8 cellular contexts compared by ENCODE assay signal in the genomic region with DNA sequence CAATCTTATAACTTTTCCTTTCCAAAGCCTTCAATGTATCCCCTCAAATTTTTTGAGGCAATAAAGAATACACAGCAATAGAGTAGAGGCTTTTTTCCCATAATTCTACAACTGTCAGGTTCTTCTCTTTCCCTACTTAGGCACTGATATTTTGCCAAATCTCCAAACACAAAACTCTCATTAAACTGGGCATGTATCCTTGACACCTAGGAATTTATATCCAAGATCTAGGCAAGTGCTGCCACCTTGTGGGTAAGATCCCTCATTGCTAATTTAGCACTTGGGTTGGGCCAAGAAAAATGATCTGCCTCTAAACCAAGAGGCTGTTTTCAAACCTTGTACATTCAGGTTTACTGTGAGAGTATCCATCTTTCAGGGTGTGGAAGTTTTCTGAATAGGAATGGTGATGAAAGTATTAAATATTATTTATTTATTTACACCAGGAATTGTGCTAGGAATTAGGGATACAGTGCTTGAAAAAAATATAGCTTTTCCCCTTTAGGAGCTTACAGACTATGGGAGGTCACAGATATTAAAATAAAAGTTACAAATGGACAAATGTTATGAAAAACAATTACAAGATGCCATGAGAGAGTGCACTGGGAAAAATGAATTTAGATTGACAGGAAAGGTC. TPM values are rescaled to one million over a fixed set of nuclear protein-coding genes. Genes with fewer than 3 reads are reported as not detected.
DNase-seq lines count a peak whose midpoint lies in the region; ATAC-seq and TF ChIP-seq lines count a peak whose summit lies in the region.

No MANE protein-coding gene starts in this region.

- H3K27ac ChIP-seq in C4-2B, result no peak overlapping the region
- no peak overlapping the region for H3K27ac ChIP-seq in neuronal stem cell (replicated peaks; ENCODE audit: low read length)
- H3K27ac ChIP-seq in aorta (ENCODE audit: low read depth in 1 of 2, low read length in 2 of 2), result no peak overlapping the region

- no peak overlapping the region for H3K9ac ChIP-seq in neuronal stem cell (ENCODE audit: low read depth, low read length, poor library complexity)

- no peak overlapping the region for H2BK12ac ChIP-seq in neuronal stem cell (ENCODE audit: low read length)

- TF ChIP-seq CTCF in C4-2B (conservative IDR thresholded peaks at IDR 0.05) (peak; percentile 90), fibroblast of mammary gland (conservative IDR thresholded peaks at IDR 0.05; ENCODE audit: control insufficient read depth, insufficient read depth, low read depth, low read length) (peak; percentile 89)

- no peak overlapping the region for H3K4me2 ChIP-seq in neuronal stem cell (ENCODE audit: insufficient read depth, low read length, poor library complexity, severe bottlenecking)

- H3K14ac ChIP-seq in neuronal stem cell (ENCODE audit: low read length), result no peak overlapping the region

- H2AFZ ChIP-seq in neuronal stem cell (ENCODE audit: low read length), result no peak overlapping the region

- no peak overlapping the region for H3K23ac ChIP-seq in neuronal stem cell (ENCODE audit: low read depth, low read length, poor library complexity)

- no peak overlapping the region for H2AK5ac ChIP-seq in neuronal stem cell (ENCODE audit: low read depth, low read length)

- ATAC-seq in aorta (ENCODE audit: low FRiP score), result peak; percentile 86
- no peak for ATAC-seq in HG03571 (IDR thresholded peaks at IDR 0.05; ENCODE audit: unreplicated experiment)

- H3K27me3 ChIP-seq in H7 (ENCODE audit: control insufficient read depth, insufficient read depth, low read length) (no peaks in the 10 kb centered on the region), neuronal stem cell (ENCODE audit: control insufficient read depth in 3 of 3, insufficient read depth in 3 of 3, low read depth in 1 of 3, low read length in 3 of 3) (no peaks in the 10 kb centered on the region), aorta (ENCODE audit: control insufficient read depth in 1 of 2, insufficient read depth in 2 of 2, low read length in 1 of 2) (no peaks in the 10 kb centered on the region)

- H3K18ac ChIP-seq in neuronal stem cell (ENCODE audit: low read length), result no peak overlapping the region

- no peak overlapping the region for H3K4ac ChIP-seq in neuronal stem cell (ENCODE audit: low read length)

- H3K4me3 ChIP-seq in H7 (ENCODE audit: insufficient read depth, low read depth, low read length) (no peak overlapping the region), fibroblast of mammary gland (ENCODE audit: control insufficient read depth, low read depth, low read length) (no peak overlapping the region), neuronal stem cell (ENCODE audit: low read length in 2 of 2) (no peak overlapping the region), aorta (ENCODE audit: low read length in 2 of 2) (no peak overlapping the region)

- no peak overlapping the region for H4K91ac ChIP-seq in neuronal stem cell (ENCODE audit: low read depth, low read length, poor library complexity)

- H3K9me3 ChIP-seq in neuronal stem cell (replicated peaks in 1 of 2; ENCODE audit: control insufficient read depth in 2 of 2, insufficient read depth in 1 of 2, low read depth in 1 of 2, low read length in 2 of 2) (no peaks in the 10 kb centered on the region), aorta (ENCODE audit: control insufficient read depth, low read length) (no peaks in the 10 kb centered on the region)

- H2BK120ac ChIP-seq in neuronal stem cell (ENCODE audit: low read depth, low read length), result no peak overlapping the region

- H2BK5ac ChIP-seq in neuronal stem cell (ENCODE audit: low read length), result no peak overlapping the region

- H2BK15ac ChIP-seq in neuronal stem cell (ENCODE audit: low read length), result no peak overlapping the region

- DNase-seq in H7 (peak; percentile 62), NCI-H748 (lab: John Stamatoyannopoulos, UW; ENCODE audit: unreplicated experiment) (peak; percentile 57), activated T-cell treated with anti-CD3 and anti-CD28 coated beads for 48 hours (ENCODE audit: low read depth) (peak; percentile 25), fibroblast of mammary gland (ENCODE audit: low read depth) (peak; percentile 63), neuronal stem cell (ENCODE audit: low spot score) (peak; percentile 47), aorta (peak in 1 of 2 donors; percentile 53)

- H3K4me1 ChIP-seq in neuronal stem cell (ENCODE audit: control insufficient read depth in 2 of 2, insufficient read depth in 1 of 2, low read depth in 1 of 2, low read length in 2 of 2) (no peaks in the 10 kb centered on the region), aorta (ENCODE audit: control insufficient read depth in 1 of 2, insufficient read depth in 2 of 2, low read length in 2 of 2) (no peaks in the 10 kb centered on the region)

- intact Hi-C loops in aorta (cut with DNase I), result loop anchor here (1.0 to 5.0 kb wide), 2 partner anchors 147 to 208 kb away; no protein-coding TSS in a partner anchor

- H3K79me1 ChIP-seq in neuronal stem cell (ENCODE audit: low read depth, low read length), result no peaks in the 10 kb centered on the region

- H3K36me3 ChIP-seq in H7 (replicated peaks; ENCODE audit: control insufficient read depth, insufficient read depth, low read length) (peaks cover 3% of the 10 kb centered on the region), neuronal stem cell (replicated peaks in 1 of 2; ENCODE audit: control insufficient read depth in 2 of 2, insufficient read depth in 2 of 2, low read length in 2 of 2) (peaks cover 17 to 96% of the 10 kb centered on the region in 2 donors), aorta (ENCODE audit: control insufficient read depth in 1 of 2, insufficient read depth in 2 of 2, low read length in 1 of 2) (peaks cover 0 to 2% of the 10 kb centered on the region in 2 donors)

- H4K8ac ChIP-seq in neuronal stem cell (ENCODE audit: low read depth, low read length), result no peak overlapping the region

RNA-seq across cellular contexts. Expression of a gene that starts 17.6 kb away (rescaled TPM):
- 13.0 and 15.6 TPM in 2 replicates for total RNA-seq in H7 (2014; rRNA removed; shearing (Covaris generic))
- polyA plus RNA-seq in neuronal stem cell (2013, experiment 1 of 2), result 19.4 TPM
- 18.9 TPM for polyA plus RNA-seq in neuronal stem cell (2013, experiment 2 of 2)
- 10 to 100 TPM; 22.7 to 27.2 TPM for total RNA-seq in aorta
- 10 to 100 TPM in 1 of 2 donors, 1 to 10 TPM in 1; 5.8 to 13.4 TPM for polyA plus RNA-seq in aorta

RNA-seq across cellular contexts. Expression of a gene that starts 18.1 kb away (rescaled TPM):
- total RNA-seq in H7 (2014; rRNA removed; shearing (Covaris generic)), result 34.1 and 35.3 TPM in 2 replicates
- polyA plus RNA-seq in neuronal stem cell (2013, experiment 1 of 2), result 20.3 TPM
- 21.2 TPM for polyA plus RNA-seq in neuronal stem cell (2013, experiment 2 of 2)
- total RNA-seq in aorta, result 10 to 100 TPM; 23.1 to 24.0 TPM
- 1 to 10 TPM; 3.5 to 7.9 TPM for polyA plus RNA-seq in aorta
